Comparison of ENCODE assay signal across 22 cellular contexts in genomic region chr7:116901143-116901542, GRCh38.
"Had no signal": no experiment of that assay in that cellular context is flagged by ENCODE, and none has a peak within 500 bp of the region (broad histone marks: within the 10 kb centered on the region; RNA-seq: fewer than 3 reads in every experiment).

No MANE protein-coding gene starts in this region.

- H3K4me1 ChIP-seq: foreskin keratinocyte had no signal

- H3K4me3 ChIP-seq: coronary artery, dorsolateral prefrontal cortex, esophagus muscularis mucosa, heart right ventricle, left lung, lower lobe of right lung had no signal

- FAIRE-seq: colon, endothelial cell of umbilical vein, frontal cortex, keratinocyte had no signal

- H3K27ac Mint-ChIP-seq: mesothelial cell of epicardium had no signal

- H3K9me3 ChIP-seq: esophagus muscularis mucosa, left lung, lower lobe of right lung had no signal

- H3K27me3 Mint-ChIP-seq: naive thymus-derived CD4-positive, alpha-beta T cell had no signal

- H3K27me3 ChIP-seq: dorsolateral prefrontal cortex, esophagus muscularis mucosa, foreskin keratinocyte, heart right ventricle, left lung had no signal

- DNase-seq: dermis blood vessel endothelial cell; dorsolateral prefrontal cortex; effector CD4-positive, alpha-beta T cell; effector memory CD4-positive, alpha-beta T cell; foreskin keratinocyte; glutamatergic neuron; head of caudate nucleus; heart right ventricle; hippocampal formation; left cardiac atrium; left lung; left ventricle myocardium superior; lower lobe of right lung; mesenchymal stem cell; naive thymus-derived CD4-positive, alpha-beta T cell had no signal

- ATAC-seq: foreskin keratinocyte; heart right ventricle; left cardiac atrium; left lung; left ventricle myocardium superior; lower lobe of right lung; naive thymus-derived CD4-positive, alpha-beta T cell had no signal

- H3K27ac ChIP-seq: coronary artery, dorsolateral prefrontal cortex, esophagus muscularis mucosa, foreskin keratinocyte, heart right ventricle, left lung, lower lobe of right lung had no signal

- H3K4me3 Mint-ChIP-seq: mesothelial cell of epicardium; naive thymus-derived CD4-positive, alpha-beta T cell had no signal
